Comparison of ENCODE assay signal across 25 cellular contexts in the genomic region with DNA sequence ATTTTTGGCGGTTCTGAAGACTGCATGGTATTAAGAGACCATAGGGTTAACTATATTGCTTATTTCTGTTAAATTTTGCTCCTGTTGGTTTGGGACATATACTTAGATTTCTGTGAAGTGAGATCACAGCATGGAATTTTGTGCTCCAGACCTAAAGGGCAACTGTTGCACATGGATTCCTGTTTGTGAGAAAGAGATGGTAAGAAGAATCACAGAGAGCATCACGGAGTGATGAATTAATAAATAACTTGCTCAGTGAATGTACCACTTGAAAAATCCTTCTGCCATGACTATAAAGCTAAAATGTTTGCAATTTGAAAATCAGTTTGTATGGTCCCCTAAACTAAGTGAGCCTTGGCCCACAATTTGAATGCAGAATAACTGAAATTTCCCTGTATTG.
"Had no signal": no experiment of that assay in that cellular context is flagged by ENCODE, and none has a peak within 500 bp of the region (broad histone marks: within the 10 kb centered on the region; RNA-seq: fewer than 3 reads in every experiment).

No MANE protein-coding gene starts in this region.

- H3K4me3 ChIP-seq: cardiac muscle cell, hepatocyte, testis, uterus had no signal

- H3K36me3 ChIP-seq: uterus had no signal

- H3K4me3 Mint-ChIP-seq: activated naive CD4-positive, alpha-beta T cell treated with anti-CD3 and anti-CD28 coated beads, Interleukin-2, amount 10 ng/mL, durations not matched to agents 7 days and 5 days; activated T-cell treated with anti-CD3 and anti-CD28 coated beads, Interleukin-2, amount 50 U/mL, for 72 hours; dendritic cell treated with granulocyte-macrophage colony-stimulating factor and Interleukin-4, amounts not matched to agents 40 ng/mL and 50 ng/mL, for 4 days; immature natural killer cell; nephron progenitor cell; stimulated activated naive B cell treated with anti-CD40 and anti-IgM and Interleukin-4, amounts not matched to agents 10 μg/mL and 1 μg/mL and 100 μg/mL, for 72 hours; T-helper 17 cell had no signal

- ATAC-seq: activated T-cell treated with anti-CD3 and anti-CD28 coated beads, Interleukin-2, amount 50 U/mL, for 72 hours; foreskin keratinocyte; left ventricle myocardium superior; stimulated activated naive B cell treated with anti-CD40 and anti-IgM and Interleukin-4, amounts not matched to agents 10 μg/mL and 1 μg/mL and 100 μg/mL, for 72 hours; T-helper 17 cell had no signal

- H3K9me3 ChIP-seq: testis, uterus had no signal

- H3K27ac Mint-ChIP-seq: activated naive CD4-positive, alpha-beta T cell treated with anti-CD3 and anti-CD28 coated beads, Interleukin-2, amount 10 ng/mL, durations not matched to agents 7 days and 5 days; activated T-cell treated with anti-CD3 and anti-CD28 coated beads, Interleukin-2, amount 50 U/mL, for 72 hours; dendritic cell treated with granulocyte-macrophage colony-stimulating factor and Interleukin-4, amounts not matched to agents 40 ng/mL and 50 ng/mL, for 4 days; immature natural killer cell; nephron progenitor cell; stimulated activated naive B cell treated with anti-CD40 and anti-IgM and Interleukin-4, amounts not matched to agents 10 μg/mL and 1 μg/mL and 100 μg/mL, for 72 hours had no signal

- H3K27me3 ChIP-seq: cardiac muscle cell, foreskin keratinocyte, hepatocyte, testis had no signal

- H3K27me3 Mint-ChIP-seq: T-helper 17 cell had no signal

- DNase-seq: activated CD4-positive, alpha-beta T cell treated with anti-CD3 and anti-CD28 coated beads for 4 hours; activated CD4-positive, alpha-beta T cell treated with anti-CD3 and anti-CD28 coated beads, Interleukin-2, amount 50 U/mL, for 48 hours; activated CD4-positive, CD25-positive, alpha-beta regulatory T cell; activated effector memory CD4-positive, alpha-beta T cell treated with Interleukin-2 at 50 U/mL for 16 hours; activated naive CD4-positive, alpha-beta T cell treated with anti-CD3 and anti-CD28 coated beads, Interleukin-2, amount 10 ng/mL, durations not matched to agents 7 days and 5 days; activated T-cell treated with anti-CD3 and anti-CD28 coated beads, Interleukin-2, amount 50 U/mL, for 72 hours; amygdala; effector CD8-positive, alpha-beta T cell; foreskin keratinocyte; glutamatergic neuron; immature natural killer cell; left ventricle myocardium superior; nephron progenitor cell; nucleus accumbens; retina; stimulated activated CD4-positive, alpha-beta T cell treated with anti-CD3 and anti-CD28 coated beads, Interleukin-2, amount 100 ng/mL, for 48 hours; stimulated activated CD8-positive, alpha-beta memory T cell treated with anti-CD3 and anti-CD28 coated beads, Interleukin-4, amount 100 ng/mL, for 48 hours; stimulated activated naive B cell treated with anti-CD40 and anti-IgM and Interleukin-4, amounts not matched to agents 10 μg/mL and 1 μg/mL and 100 μg/mL, for 72 hours; T-helper 17 cell; testis; trophoblast cell; uterus had no signal

- H3K9me3 Mint-ChIP-seq: activated naive CD4-positive, alpha-beta T cell treated with anti-CD3 and anti-CD28 coated beads, Interleukin-2, amount 10 ng/mL, durations not matched to agents 7 days and 5 days; activated T-cell treated with anti-CD3 and anti-CD28 coated beads, Interleukin-2, amount 50 U/mL, for 72 hours; dendritic cell treated with granulocyte-macrophage colony-stimulating factor and Interleukin-4, amounts not matched to agents 40 ng/mL and 50 ng/mL, for 4 days; immature natural killer cell; nephron progenitor cell; stimulated activated naive B cell treated with anti-CD40 and anti-IgM and Interleukin-4, amounts not matched to agents 10 μg/mL and 1 μg/mL and 100 μg/mL, for 72 hours had no signal

- H3K27ac ChIP-seq: cardiac muscle cell, foreskin keratinocyte, hepatocyte, testis, uterus had no signal
